Comparison of ENCODE assay signal across 1 cellular context in the genomic region with DNA sequence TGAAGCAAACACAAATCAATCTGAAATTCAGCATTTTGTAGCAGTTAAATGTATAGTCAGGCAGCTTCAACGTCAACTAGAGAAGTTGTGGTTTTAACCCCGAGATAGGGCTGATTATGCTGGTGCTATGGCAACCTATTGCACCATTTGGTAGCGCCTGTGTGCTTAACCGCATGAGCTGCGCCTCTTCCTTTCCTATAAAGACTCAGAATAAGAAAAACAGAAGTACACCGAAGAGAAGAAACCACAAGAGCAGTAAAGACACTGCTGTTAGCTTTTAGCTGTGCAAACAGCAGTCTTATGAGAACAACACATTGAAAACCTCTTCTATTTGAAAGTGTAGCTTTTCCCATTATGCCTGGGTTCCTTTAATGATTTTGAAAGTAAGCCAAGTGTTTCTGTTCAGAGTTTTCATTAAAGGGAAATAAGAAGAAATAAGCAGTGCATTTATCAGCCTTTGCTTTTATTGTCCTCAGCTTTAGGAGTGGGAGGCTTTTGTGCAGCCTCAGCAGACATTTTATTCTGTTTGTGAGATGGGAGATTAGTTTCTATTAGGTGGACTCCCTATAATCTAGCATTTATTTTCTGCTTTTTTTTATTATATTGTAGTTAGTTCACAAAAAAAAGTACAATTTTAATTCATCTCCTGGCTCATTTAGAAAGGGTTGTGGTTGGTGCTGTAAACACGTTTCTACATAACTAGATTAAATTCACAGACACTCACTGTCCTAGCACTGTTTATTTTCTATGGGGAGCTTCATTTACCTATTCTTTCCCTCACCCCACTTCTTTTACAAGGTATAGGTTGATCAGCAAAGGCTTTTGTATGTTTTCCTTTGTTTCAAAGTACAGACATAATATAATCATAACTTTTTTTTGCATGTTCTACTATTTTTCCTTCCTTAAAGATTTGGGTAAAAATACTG.
TF ChIP-seq lines count a peak whose summit lies in the region.

No MANE protein-coding gene starts in this region.

TF ChIP-seq in K562, 482 proteins besides CTCF, POLR2A, EP300 and RAD21 (continued from another document and continues in another):
- no peak for TF ChIP-seq CEBPZ (IDR thresholded peaks at IDR 0.05; ENCODE audit: borderline replicate concordance, low read depth, low read length)
- TF ChIP-seq MITF (IDR thresholded peaks at IDR 0.05), result no peak
- TF ChIP-seq ZNF445 (CRISPR knock-in tag; IDR thresholded peaks at IDR 0.05; ENCODE audit: low read depth), result 0 out of 2 replicates have a peak, but pooled peaks have one; percentile 55
- no peak for TF ChIP-seq SIX5 (IDR thresholded peaks at IDR 0.05; ENCODE audit: borderline replicate concordance in 1 of 2, insufficient read depth in 1 of 2, low read depth in 1 of 2, low read length in 2 of 2)
- no peak for TF ChIP-seq SAFB (IDR thresholded peaks at IDR 0.05; ENCODE audit: borderline replicate concordance, low read depth, low read length)
- no peak for TF ChIP-seq ZNF586 (CRISPR knock-in tag; conservative IDR thresholded peaks at IDR 0.05)
- no peak for TF ChIP-seq GTF2A2 (tag; IDR thresholded peaks at IDR 0.05)
- TF ChIP-seq ZNF140 (CRISPR knock-in tag; IDR thresholded peaks at IDR 0.05), result no peak
- no peak for TF ChIP-seq HSF4 (CRISPR knock-in tag; IDR thresholded peaks at IDR 0.05; ENCODE audit: borderline replicate concordance)
- peak; percentile 69; the same call in 1 of the 2 replicates for TF ChIP-seq GATAD2A (IDR thresholded peaks at IDR 0.05)
- no peak for TF ChIP-seq KLF1 (tag; IDR thresholded peaks at IDR 0.05)
- TF ChIP-seq KAT2B (IDR thresholded peaks at IDR 0.05; ENCODE audit: low read depth, low read length), result no peak
- TF ChIP-seq, protein P1, sequence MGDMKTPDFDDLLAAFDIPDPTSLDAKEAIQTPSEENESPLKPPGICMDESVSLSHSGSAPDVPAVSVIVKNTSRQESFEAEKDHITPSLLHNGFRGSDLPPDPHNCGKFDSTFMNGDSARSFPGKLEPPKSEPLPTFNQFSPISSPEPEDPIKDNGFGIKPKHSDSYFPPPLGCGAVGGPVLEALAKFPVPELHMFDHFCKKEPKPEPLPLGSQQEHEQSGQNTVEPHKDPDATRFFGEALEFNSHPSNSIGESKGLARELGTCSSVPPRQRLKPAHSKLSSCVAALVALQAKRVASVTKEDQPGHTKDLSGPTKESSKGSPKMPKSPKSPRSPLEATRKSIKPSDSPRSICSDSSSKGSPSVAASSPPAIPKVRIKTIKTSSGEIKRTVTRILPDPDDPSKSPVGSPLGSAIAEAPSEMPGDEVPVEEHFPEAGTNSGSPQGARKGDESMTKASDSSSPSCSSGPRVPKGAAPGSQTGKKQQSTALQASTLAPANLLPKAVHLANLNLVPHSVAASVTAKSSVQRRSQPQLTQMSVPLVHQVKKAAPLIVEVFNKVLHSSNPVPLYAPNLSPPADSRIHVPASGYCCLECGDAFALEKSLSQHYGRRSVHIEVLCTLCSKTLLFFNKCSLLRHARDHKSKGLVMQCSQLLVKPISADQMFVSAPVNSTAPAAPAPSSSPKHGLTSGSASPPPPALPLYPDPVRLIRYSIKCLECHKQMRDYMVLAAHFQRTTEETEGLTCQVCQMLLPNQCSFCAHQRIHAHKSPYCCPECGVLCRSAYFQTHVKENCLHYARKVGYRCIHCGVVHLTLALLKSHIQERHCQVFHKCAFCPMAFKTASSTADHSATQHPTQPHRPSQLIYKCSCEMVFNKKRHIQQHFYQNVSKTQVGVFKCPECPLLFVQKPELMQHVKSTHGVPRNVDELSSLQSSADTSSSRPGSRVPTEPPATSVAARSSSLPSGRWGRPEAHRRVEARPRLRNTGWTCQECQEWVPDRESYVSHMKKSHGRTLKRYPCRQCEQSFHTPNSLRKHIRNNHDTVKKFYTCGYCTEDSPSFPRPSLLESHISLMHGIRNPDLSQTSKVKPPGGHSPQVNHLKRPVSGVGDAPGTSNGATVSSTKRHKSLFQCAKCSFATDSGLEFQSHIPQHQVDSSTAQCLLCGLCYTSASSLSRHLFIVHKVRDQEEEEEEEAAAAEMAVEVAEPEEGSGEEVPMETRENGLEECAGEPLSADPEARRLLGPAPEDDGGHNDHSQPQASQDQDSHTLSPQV (IDR thresholded peaks at IDR 0.05), result no peak
- no peak for TF ChIP-seq ZNF274 (IDR thresholded peaks at IDR 0.05; ENCODE audit: borderline replicate concordance, low read depth, low read length)
- no peak; the same call in 1 of the 2 replicates for TF ChIP-seq CBFB (CRISPR knock-in tag; IDR thresholded peaks at IDR 0.05)
- no peak for TF ChIP-seq ZNF197 (CRISPR knock-in tag; IDR thresholded peaks at IDR 0.05; ENCODE audit: low read depth)
- TF ChIP-seq TBL1XR1 (IDR thresholded peaks at IDR 0.05; ENCODE audit: low read length in 2 of 2), result no peak
- TF ChIP-seq, protein P2, sequence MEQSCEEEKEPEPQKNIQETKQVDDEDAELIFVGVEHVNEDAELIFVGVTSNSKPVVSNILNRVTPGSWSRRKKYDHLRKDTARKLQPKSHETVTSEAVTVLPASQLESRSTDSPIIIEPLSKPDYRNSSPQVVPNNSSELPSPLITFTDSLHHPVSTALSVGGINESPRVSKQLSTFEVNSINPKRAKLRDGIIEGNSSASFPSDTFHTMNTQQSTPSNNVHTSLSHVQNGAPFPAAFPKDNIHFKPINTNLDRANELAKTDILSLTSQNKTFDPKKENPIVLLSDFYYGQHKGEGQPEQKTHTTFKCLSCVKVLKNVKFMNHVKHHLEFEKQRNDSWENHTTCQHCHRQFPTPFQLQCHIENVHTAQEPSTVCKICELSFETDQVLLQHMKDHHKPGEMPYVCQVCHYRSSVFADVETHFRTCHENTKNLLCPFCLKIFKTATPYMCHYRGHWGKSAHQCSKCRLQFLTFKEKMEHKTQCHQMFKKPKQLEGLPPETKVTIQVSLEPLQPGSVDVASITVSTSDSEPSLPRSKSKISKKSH (CRISPR knock-in tag; IDR thresholded peaks at IDR 0.05), result no peak
- TF ChIP-seq NFXL1 (CRISPR knock-in tag; IDR thresholded peaks at IDR 0.05), result no peak
- TF ChIP-seq ADNP (tag; IDR thresholded peaks at IDR 0.05), result no peak
- no peak for TF ChIP-seq GTF2B (IDR thresholded peaks at IDR 0.05; ENCODE audit: extremely low read depth, insufficient read length)
- TF ChIP-seq KLF10 (CRISPR knock-in tag; IDR thresholded peaks at IDR 0.05), result no peak
- TF ChIP-seq, protein P3, sequence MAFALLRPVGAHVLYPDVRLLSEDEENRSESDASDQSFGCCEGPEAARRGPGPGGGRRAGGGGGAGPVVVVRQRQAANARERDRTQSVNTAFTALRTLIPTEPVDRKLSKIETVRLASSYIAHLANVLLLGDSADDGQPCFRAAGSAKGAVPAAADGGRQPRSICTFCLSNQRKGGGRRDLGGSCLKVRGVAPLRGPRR (CRISPR knock-in tag; IDR thresholded peaks at IDR 0.05), result no peak
- peak; percentile 9; the same call in 1 of the 2 replicates for TF ChIP-seq ARID3A (IDR thresholded peaks at IDR 0.05; ENCODE audit: borderline replicate concordance, low read depth, low read length)
- no peak for TF ChIP-seq ZNF3 (CRISPR knock-in tag; IDR thresholded peaks at IDR 0.05)
- TF ChIP-seq ETV6 (IDR thresholded peaks at IDR 0.05; ENCODE audit: borderline replicate concordance in 1 of 2, low read depth in 2 of 2, low read length in 1 of 2), result 0 out of 4 replicates have a peak, but pooled peaks of 1 of the 2 experiments have one; percentile 10
- no peak for TF ChIP-seq ETV6 (CRISPR knock-in tag; IDR thresholded peaks at IDR 0.05; ENCODE audit: borderline replicate concordance)
- no peak for TF ChIP-seq SRSF1 (IDR thresholded peaks at IDR 0.05; ENCODE audit: low read depth, low read length)
- TF ChIP-seq POU5F1 (IDR thresholded peaks at IDR 0.05; ENCODE audit: borderline replicate concordance, low read depth, low read length, partially characterized antibody), result no peak
- TF ChIP-seq THAP7 (CRISPR knock-in tag; IDR thresholded peaks at IDR 0.05), result no peak
- TF ChIP-seq PTRF (tag; IDR thresholded peaks at IDR 0.05), result no peak
- no peak for TF ChIP-seq HOMEZ (CRISPR knock-in tag; IDR thresholded peaks at IDR 0.05)
- peak; percentile 58 for TF ChIP-seq CXXC5 (CRISPR knock-in tag; IDR thresholded peaks at IDR 0.05)
- TF ChIP-seq MTA3 (IDR thresholded peaks at IDR 0.05; ENCODE audit: borderline replicate concordance), result no peak
- TF ChIP-seq CBX1 (IDR thresholded peaks at IDR 0.05; ENCODE audit: low read depth), result no peak
- TF ChIP-seq MAX (CRISPR knock-in tag; IDR thresholded peaks at IDR 0.05), result no peak
- TF ChIP-seq BRF2 (IDR thresholded peaks at IDR 0.05; ENCODE audit: borderline replicate concordance, insufficient read depth, insufficient read length), result no peak
- TF ChIP-seq FOXK2 (conservative IDR thresholded peaks at IDR 0.05 in 1 of 2, IDR thresholded peaks at IDR 0.05 in 1 of 2; ENCODE audit: low read depth in 2 of 2), result 0 out of 4 replicates have a peak, but pooled peaks of 1 of the 2 experiments have one; percentile 32
- TF ChIP-seq SMARCB1 (IDR thresholded peaks at IDR 0.05; ENCODE audit: insufficient read length, low read depth), result no peak
- TF ChIP-seq PHTF2 (CRISPR knock-in tag; IDR thresholded peaks at IDR 0.05), result no peak
